In genomic region chr15:22160283-22160682, GRCh38 we compare ENCODE assay signal across 8 cellular contexts.
DNase-seq lines count a peak whose midpoint lies in the region; ATAC-seq, FAIRE-seq and TF ChIP-seq lines count a peak whose summit lies in the region.
"Not testable (repeated sequence)": the region's sequence is repeated elsewhere in the genome, so short reads cannot be mapped to it uniquely, and the experiment has no call there.

No MANE protein-coding gene starts in this region.

- not testable (repeated sequence) for H3K36me3 ChIP-seq in GM12878 (ENCODE audit: control insufficient read depth in 2 of 2, insufficient read depth in 2 of 2, low read length in 1 of 2)

- DNase-seq in GM12878 (ENCODE audit: low read depth, low spot score); stimulated activated naive CD8-positive, alpha-beta T cell treated with anti-CD3 and anti-CD28 coated beads, Interleukin-15, amount 100 ng/mL, for 72 hours: not testable (repeated sequence)

- no CpG with 5 or more reads among the region's 8 CpGs for WGBS in GM12878 (ENCODE audit: insufficient coverage, insufficient replicate concordance, low lambda C conversion rate, missing lambda C conversion rate)

- not testable (repeated sequence) for H3K27ac ChIP-seq in GM12878 (ENCODE audit: control insufficient read depth, insufficient read depth)

- in situ Hi-C loops in GM12878 (cut with MboI), result not testable (repeated sequence)

- not testable (repeated sequence) for TF ChIP-seq RAD21 in GM12878 (IDR thresholded peaks at IDR 0.05; ENCODE audit: insufficient read depth, low read depth, low read length)

- POLR2A ChIA-PET in GM12878 (lab: Charles Lee), result not testable (repeated sequence)

- TF ChIP-seq POLR2A in GM12878 (IDR thresholded peaks at IDR 0.05; ENCODE audit: low read depth, low read length), result not testable (repeated sequence)

- RAD21 ChIA-PET in GM12878 (lab: Charles Lee; ENCODE audit: unreplicated experiment), result not testable (repeated sequence)

- not testable (repeated sequence) for H3K9me3 Mint-ChIP-seq in stimulated activated naive CD8-positive, alpha-beta T cell treated with anti-CD3 and anti-CD28 coated beads, Interleukin-15, amount 100 ng/mL, for 72 hours

- not testable (repeated sequence) for FAIRE-seq in GM12878 (lab: Jason Lieb, UNC)

- BruUV-seq in GM12878 (replicated peaks; lab: Mats Ljungman, UMichigan), result TSS peak; percentile 100

- H3K4me2 ChIP-seq in GM12878 (ENCODE audit: control insufficient read depth, insufficient read depth), result not testable (repeated sequence)

- CTCF ChIA-PET in GM12878 (lab: Yijun Ruan, JAX), result not testable (repeated sequence)

- TF ChIP-seq CTCF in GM12878 (IDR thresholded peaks at IDR 0.05 in 2 of 3, conservative IDR thresholded peaks at IDR 0.05 in 1 of 3; ENCODE audit: control insufficient read depth in 2 of 3, extremely low read depth in 1 of 3, insufficient read depth in 1 of 3, low read depth in 3 of 3, low read length in 3 of 3), result not testable (repeated sequence)

- H3K27ac Mint-ChIP-seq in stimulated activated naive CD8-positive, alpha-beta T cell treated with anti-CD3 and anti-CD28 coated beads, Interleukin-15, amount 100 ng/mL, for 72 hours, result not testable (repeated sequence)

- H2AFZ ChIP-seq in GM12878 (ENCODE audit: control insufficient read depth, low read depth, low read length), result not testable (repeated sequence)

- not testable (repeated sequence) for H3K4me1 Mint-ChIP-seq in stimulated activated naive CD8-positive, alpha-beta T cell treated with anti-CD3 and anti-CD28 coated beads, Interleukin-15, amount 100 ng/mL, for 72 hours

- not testable (repeated sequence) for TF ChIP-seq EP300 in GM12878 (IDR thresholded peaks at IDR 0.05; ENCODE audit: borderline replicate concordance in 1 of 2, control insufficient read depth in 1 of 2, low read depth in 2 of 2, low read length in 2 of 2)

- not testable (repeated sequence) for H3K9me3 ChIP-seq in GM12878 (replicated peaks; ENCODE audit: control insufficient read depth, insufficient read depth, low read length)

- not testable (repeated sequence) for H3K27me3 ChIP-seq in GM12878 (replicated peaks in 1 of 2; ENCODE audit: control insufficient read depth in 2 of 2, insufficient read depth in 2 of 2, low read length in 1 of 2)

- not testable (repeated sequence) for H3K27me3 Mint-ChIP-seq in stimulated activated naive CD8-positive, alpha-beta T cell treated with anti-CD3 and anti-CD28 coated beads, Interleukin-15, amount 100 ng/mL, for 72 hours

- not testable (repeated sequence) for H3K79me2 ChIP-seq in GM12878 (ENCODE audit: control insufficient read depth, insufficient read depth, low read length)

- not testable (repeated sequence) for H3K4me3 ChIP-seq in GM12878

- ATAC-seq in GM18511 (IDR thresholded peaks at IDR 0.05; ENCODE audit: unreplicated experiment) (peak; percentile 41), GM19351 (IDR thresholded peaks at IDR 0.05; ENCODE audit: unreplicated experiment) (peak; percentile 28), GM21526 (IDR thresholded peaks at IDR 0.05; ENCODE audit: low FRiP score, unreplicated experiment) (peak; percentile 16), HG02763 (IDR thresholded peaks at IDR 0.05; ENCODE audit: unreplicated experiment) (peak; percentile 18), HG03108 (IDR thresholded peaks at IDR 0.05; ENCODE audit: unreplicated experiment) (peak; percentile 22), HG03571 (IDR thresholded peaks at IDR 0.05; ENCODE audit: unreplicated experiment) (peak; percentile 24), GM12878 (peak; percentile 74)
- peak; percentile 75 for ATAC-seq in stimulated activated naive CD8-positive, alpha-beta T cell treated with anti-CD3 and anti-CD28 coated beads, Interleukin-15, amount 100 ng/mL, for 72 hours

- SMC1A ChIA-PET in GM12878 (lab: Charles Lee; ENCODE audit: uncharacterized antibody, unreplicated experiment), result not testable (repeated sequence)

- H4K20me1 ChIP-seq in GM12878 (ENCODE audit: control insufficient read depth, insufficient read depth), result not testable (repeated sequence)

- not testable (repeated sequence) for H3K9ac ChIP-seq in GM12878 (ENCODE audit: control insufficient read depth, insufficient read depth, low read length)

- intact Hi-C loops in GM12878 (cut with micrococcal nuclease; ENCODE audit: unreplicated experiment), result not testable (repeated sequence)

- not testable (repeated sequence) for H3K4me1 ChIP-seq in GM12878 (ENCODE audit: control insufficient read depth, insufficient read depth, low read length)

- H3K4me3 Mint-ChIP-seq in stimulated activated naive CD8-positive, alpha-beta T cell treated with anti-CD3 and anti-CD28 coated beads, Interleukin-15, amount 100 ng/mL, for 72 hours, result not testable (repeated sequence)

Comparison
In these comparisons a context has a peak if more than half of its experiments do, and no peak if none do; other contexts are left out.
1. ATAC-seq: peak in every context shown above with its lines; median percentile 75 in stimulated activated naive CD8-positive, alpha-beta T cell treated with anti-CD3 and anti-CD28 coated beads, Interleukin-15, amount 100 ng/mL, for 72 hours; 74 in GM12878; 41 in GM18511; 28 in GM19351; 24 in HG03571; 22 in HG03108; 18 in HG02763; 16 in GM21526.